11 cellular contexts compared by ENCODE assay signal in the genomic region with DNA sequence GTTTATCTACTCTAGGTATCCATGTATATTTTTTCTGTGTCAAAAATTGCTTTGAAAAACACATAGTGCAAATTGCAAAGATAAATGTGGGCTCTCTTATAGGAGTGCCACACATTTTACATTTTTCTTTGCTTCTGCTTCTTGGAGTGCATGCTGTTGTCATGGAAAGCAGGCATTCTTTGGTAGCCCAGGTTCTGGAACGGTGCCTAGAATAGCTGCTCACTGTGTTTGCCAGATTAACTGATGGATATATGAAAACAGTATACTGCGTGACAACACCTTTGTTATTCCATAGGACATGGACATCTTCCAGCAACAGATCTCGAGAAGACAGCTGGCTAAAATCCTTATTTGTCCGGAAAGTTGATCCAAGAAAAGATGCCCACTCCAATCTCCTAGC. TPM values are rescaled to one million over a fixed set of nuclear protein-coding genes. Genes with fewer than 3 reads are reported as not detected.
DNase-seq lines count a peak whose midpoint lies in the region; ATAC-seq and TF ChIP-seq lines count a peak whose summit lies in the region.
"Had no signal": no experiment of that assay in that cellular context is flagged by ENCODE, and none has a peak within 500 bp of the region (broad histone marks: within the 10 kb centered on the region; RNA-seq: fewer than 3 reads in every experiment).

No MANE protein-coding gene starts in this region.

- no peak for TF ChIP-seq POLR2A in IMR-90 (IDR thresholded peaks at IDR 0.05; ENCODE audit: low read depth, low read length)

- peak overlapping the region in 1 of 2 donors; percentile 45 for H3K27ac Mint-ChIP-seq in natural killer cell
- H3K27ac Mint-ChIP-seq: T-cell had no signal

- H4K8ac ChIP-seq in IMR-90 (ENCODE audit: low read depth in 2 of 2, low read length in 2 of 2), result no peak overlapping the region

- H3K9ac ChIP-seq in IMR-90 (ENCODE audit: low read depth, low read length), result no peak overlapping the region

- peak overlapping the region; percentile 22; the same call in 1 of the 2 replicates for H3K4me2 ChIP-seq in IMR-90 (ENCODE audit: low read depth, low read length)

- ATAC-seq in IMR-90 (ENCODE audit: low read depth) (peak; percentile 46; the same call in 1 of the 2 replicates), natural killer cell (no peak), HG02938 (IDR thresholded peaks at IDR 0.05; ENCODE audit: unreplicated experiment) (no peak), GM21619 (IDR thresholded peaks at IDR 0.05; ENCODE audit: unreplicated experiment) (no peak)
- ATAC-seq: T-cell had no signal

- H3K27ac ChIP-seq in IMR-90 (ENCODE audit: insufficient read depth, low read length) (no peak overlapping the region), tibial artery (no peak overlapping the region)

- no peak overlapping the region for H2BK120ac ChIP-seq in IMR-90 (ENCODE audit: low read depth, low read length)

- no peak for TF ChIP-seq RAD21 in IMR-90 (IDR thresholded peaks at IDR 0.05; ENCODE audit: low read length)

- peaks cover 9% of the 10 kb centered on the region for H4K20me1 ChIP-seq in IMR-90 (ENCODE audit: insufficient read depth, low read length)

- no peak overlapping the region for H3K18ac ChIP-seq in IMR-90 (ENCODE audit: low read depth, low read length)

- H3K56ac ChIP-seq in IMR-90 (ENCODE audit: extremely low read depth, insufficient read depth, low read length), result no peak overlapping the region

- no peak overlapping the region for H2AK9ac ChIP-seq in IMR-90 (replicated peaks; ENCODE audit: low read depth, low read length, poor library complexity)

- CTCF ChIA-PET in IMR-90 (lab: Yijun Ruan, JAX), result interaction anchor here (0.6 kb wide), 1 partner anchor 8 kb away, joined by 3 read pairs; no protein-coding TSS in a partner anchor

- H3K9me1 ChIP-seq in IMR-90 (ENCODE audit: insufficient read depth, low read length), result peaks cover 11% of the 10 kb centered on the region; the same call in 1 of the 2 replicates

- peaks cover 11% of the 10 kb centered on the region for H3K36me3 Mint-ChIP-seq in natural killer cell

- no peak overlapping the region for H3K23ac ChIP-seq in IMR-90 (ENCODE audit: low read depth, low read length)

- H3K4me1 Mint-ChIP-seq in natural killer cell, result peaks cover 13 to 14% of the 10 kb centered on the region in 2 donors

- no peaks in the 10 kb centered on the region for H3K9me3 Mint-ChIP-seq in natural killer cell
- H3K9me3 Mint-ChIP-seq: central memory CD8-positive, alpha-beta T cell; T-cell had no signal

- no peak overlapping the region for H2AK5ac ChIP-seq in IMR-90 (ENCODE audit: low read depth, low read length)

- H3K79me1 ChIP-seq in IMR-90 (ENCODE audit: low read depth in 1 of 2, low read length in 2 of 2), result peaks cover 18 to 21% of the 10 kb centered on the region in 2 experiments; a peak in 3 of 4 replicates

- H3K14ac ChIP-seq in IMR-90 (replicated peaks; ENCODE audit: low read depth, low read length), result no peak overlapping the region

- H3K27me3 Mint-ChIP-seq in natural killer cell (ENCODE audit: low read depth in 2 of 2), result no peaks in the 10 kb centered on the region
- H3K27me3 Mint-ChIP-seq: central memory CD8-positive, alpha-beta T cell; T-cell had no signal

- intact Hi-C loops in IMR-90 (cut with micrococcal nuclease), result no loop called here
- intact Hi-C loops in tibial artery (cut with DNase I; ENCODE audit: low total_unique reads), result no loop called here
- intact Hi-C loops in natural killer cell (cut with micrococcal nuclease), result no loop called here

- H2BK15ac ChIP-seq in IMR-90 (ENCODE audit: low read depth, low read length), result no peak overlapping the region

- dilution Hi-C loops in IMR-90 (cut with HindIII; ENCODE audit: low sequenced_read_pairs, unreplicated experiment), result no loop called here

- H2AFZ ChIP-seq in IMR-90 (replicated peaks; ENCODE audit: low read length, poor library complexity), result no peak overlapping the region

- H3K27me3 ChIP-seq in IMR-90 (ENCODE audit: control insufficient read depth, insufficient read depth, low read length), result no peaks in the 10 kb centered on the region
- no peaks in the 10 kb centered on the region for H3K27me3 ChIP-seq in tibial artery

- TF ChIP-seq CTCF in IMR-90 (conservative IDR thresholded peaks at IDR 0.05; ENCODE audit: low read depth, low read length), result no peak
- TF ChIP-seq CTCF in tibial artery (IDR thresholded peaks at IDR 0.05), result no peak
- TF ChIP-seq CTCF in natural killer cell (IDR thresholded peaks at IDR 0.05), result no peak

- no peak overlapping the region for H4K91ac ChIP-seq in IMR-90 (ENCODE audit: insufficient read depth, low read depth, low read length)

- no peak overlapping the region for H4K5ac ChIP-seq in IMR-90 (ENCODE audit: low read depth, low read length)

- POLR2A ChIA-PET in IMR-90 (lab: Charles Lee; ENCODE audit: unreplicated experiment), result no interaction called here

- H3K9me3 ChIP-seq in IMR-90 (ENCODE audit: control insufficient read depth, insufficient read depth, low read length) (no peaks in the 10 kb centered on the region), tibial artery (no peaks in the 10 kb centered on the region)

- BruUV-seq in IMR-90 (replicated peaks; lab: Mats Ljungman, UMichigan), result no TSS peak

- H2BK5ac ChIP-seq in IMR-90 (ENCODE audit: low read depth, low read length, poor library complexity, severe bottlenecking), result no peak overlapping the region

- no CpG with 5 or more reads among the region's 4 CpGs for WGBS in IMR-90 (ENCODE audit: extremely low coverage in 2 of 2, insufficient read length in 1 of 2), 2 experiments

- in situ Hi-C loops in ACHN (cut with HindIII; ENCODE audit: low pct_ligation_motif_present, low pct_unique_long_range_greater_than_20kb, low sequenced_read_pairs), result no loop called here
- in situ Hi-C loops in IMR-90 (cut with MboI; ENCODE audit: low sequenced_read_pairs), result no loop called here

- H3K4me1 ChIP-seq in IMR-90 (ENCODE audit: control insufficient read depth, insufficient read depth, low read length), result no peaks in the 10 kb centered on the region
- peaks cover 0 to 6% (median 0%) of the 10 kb centered on the region in 4 donors for H3K4me1 ChIP-seq in tibial artery

- peak; percentile 23 for DNase-seq in ACHN
- DNase-seq in IMR-90, result peak; percentile 60
- DNase-seq in SHP77 treated with DMSO at 0.1 percent for 48 hours (lab: John Stamatoyannopoulos, UW), result peak; percentile 83
- peak; percentile 51 for DNase-seq in inferior parietal cortex (ENCODE audit: extremely low spot score)
- DNase-seq in tibial artery, result no peak
- no peak for DNase-seq in natural killer cell
- DNase-seq: NCI-H1436 treated with DMSO at 0.1 percent for 48 hours, T-cell had no signal

- H2BK20ac ChIP-seq in IMR-90 (ENCODE audit: low read depth, low read length), result no peak overlapping the region

- H3K4me3 Mint-ChIP-seq in natural killer cell, result no peak overlapping the region
- H3K4me3 Mint-ChIP-seq: central memory CD8-positive, alpha-beta T cell; T-cell had no signal

- H3K36me3 ChIP-seq in IMR-90 (ENCODE audit: control insufficient read depth, insufficient read depth, low read length) (peaks cover 26% of the 10 kb centered on the region), tibial artery (peaks cover 35 to 52% (median 43%) of the 10 kb centered on the region in 3 donors)

- no peak overlapping the region for H3K4ac ChIP-seq in IMR-90 (ENCODE audit: low read depth, low read length)

- no peak overlapping the region for H3K4me3 ChIP-seq in IMR-90 (ENCODE audit: insufficient read depth, low read depth, low read length)
- H3K4me3 ChIP-seq in tibial artery, result no peak overlapping the region

TF ChIP-seq in IMR-90, 13 proteins besides CTCF, POLR2A, EP300 and RAD21 (continues in another document):
- no peak for TF ChIP-seq BHLHE40 (IDR thresholded peaks at IDR 0.05; ENCODE audit: low read depth, low read length)
- no peak for TF ChIP-seq ELK1 (IDR thresholded peaks at IDR 0.05; ENCODE audit: borderline replicate concordance, low read depth, low read length)
- no peak for TF ChIP-seq CEBPB (IDR thresholded peaks at IDR 0.05; ENCODE audit: low read depth, low read length)
- no peak for TF ChIP-seq RCOR1 (IDR thresholded peaks at IDR 0.05; ENCODE audit: insufficient replicate concordance, low read length)
- TF ChIP-seq NFE2L2 (IDR thresholded peaks at IDR 0.05; ENCODE audit: low read depth, low read length), result no peak
- TF ChIP-seq SMC3 (IDR thresholded peaks at IDR 0.05; ENCODE audit: low read depth, low read length), result no peak
- TF ChIP-seq MAFK (IDR thresholded peaks at IDR 0.05; ENCODE audit: low read depth, low read length), result no peak
- TF ChIP-seq FOS (IDR thresholded peaks at IDR 0.05; ENCODE audit: low read depth, low read length), result no peak
- no peak for TF ChIP-seq RFX5 (IDR thresholded peaks at IDR 0.05; ENCODE audit: low read depth, low read length)
- no peak for TF ChIP-seq CHD1 (IDR thresholded peaks at IDR 0.05; ENCODE audit: low read depth, low read length)
- no peak for TF ChIP-seq MXI1 (IDR thresholded peaks at IDR 0.05; ENCODE audit: borderline replicate concordance, low read depth, low read length)
- TF ChIP-seq MAZ (IDR thresholded peaks at IDR 0.05; ENCODE audit: borderline replicate concordance, low read depth, low read length), result no peak

RNA-seq across cellular contexts. Expression of gene NIPSNAP2, which starts 13.4 kb away (rescaled TPM):
- total RNA-seq in IMR-90 (2012; rRNA removed) (42.8 and 53.0 TPM in 2 replicates), natural killer cell (10 to 100 TPM; 35.9 to 44.8 (median 42.8) TPM)
- polyA plus RNA-seq in IMR-90 (2012; rRNA removed), result 30.4 and 33.7 TPM in 2 replicates
- 9.8 and 10.9 TPM in 2 replicates for polyA plus RNA-seq in IMR-90 (2012; cell fraction: cytosol; rRNA removed)
- 5.9 and 24.1 TPM in 2 replicates for polyA plus RNA-seq in IMR-90 (2012; cell fraction: nucleus; rRNA removed; ENCODE audit: low replicate concordance)

RNA-seq across cellular contexts. Expression of gene MRPS17, which starts 26.2 kb away (rescaled TPM):
- total RNA-seq in IMR-90 (2012; rRNA removed) (15.2 and 21.1 TPM in 2 replicates), natural killer cell (10 to 100 TPM in 2 of 3 donors, 1 to 10 TPM in 1; 6.8 to 12.0 (median 10.4) TPM)
- polyA plus RNA-seq in IMR-90 (2012; rRNA removed), result 8.9 and 9.9 TPM in 2 replicates
- polyA plus RNA-seq in IMR-90 (2012; cell fraction: cytosol; rRNA removed), result 4.4 and 6.9 TPM in 2 replicates
- polyA plus RNA-seq in IMR-90 (2012; cell fraction: nucleus; rRNA removed; ENCODE audit: low replicate concordance), result 0.82 and 3.6 TPM in 2 replicates

Comparison
In these comparisons a context has a peak if more than half of its experiments do, and no peak if none do; other contexts are left out.
1. DNase-seq: peak in ACHN (single experiment), IMR-90 (single experiment), SHP77 treated with DMSO at 0.1 percent for 48 hours (single experiment) and inferior parietal cortex (single experiment); none in tibial artery (0 of 2) and natural killer cell (single experiment).